Comparison of ENCODE assay signal across 29 cellular contexts in genomic region chr2:65317841-65318240, GRCh38.
"Had no signal": no experiment of that assay in that cellular context is flagged by ENCODE, and none has a peak within 500 bp of the region (broad histone marks: within the 10 kb centered on the region; RNA-seq: fewer than 3 reads in every experiment).

No MANE protein-coding gene starts in this region.

- H3K4me1 ChIP-seq: lower lobe of right lung had no signal

- H3K27me3 Mint-ChIP-seq: activated CD4-positive, alpha-beta T cell treated with anti-CD3 and anti-CD28 coated beads, Interleukin-2, amount 10 ng/mL, durations not matched to agents 24 days and 14 days; activated naive CD4-positive, alpha-beta T cell treated with anti-CD3 and anti-CD28 coated beads, Interleukin-2, amount 50 U/mL, for 24 hours; activated naive CD8-positive, alpha-beta T cell treated with anti-CD3 and anti-CD28 coated beads, Interleukin-2, amount 50 U/mL, for 24 hours; effector memory CD8-positive, alpha-beta T cell had no signal

- H3K27ac ChIP-seq: cardiac muscle cell, left lung, lower lobe of right lung, tibial nerve, WERI-Rb-1 had no signal

- H3K4me3 ChIP-seq: cardiac muscle cell, heart right ventricle, left lung, lower lobe of right lung, tibial nerve had no signal

- H3K9me3 ChIP-seq: heart right ventricle, left lung, lower lobe of right lung, tibial nerve had no signal

- H3K4me3 Mint-ChIP-seq: activated CD4-positive, alpha-beta T cell treated with anti-CD3 and anti-CD28 coated beads, Interleukin-2, amount 10 ng/mL, durations not matched to agents 24 days and 14 days; activated CD8-positive, alpha-beta memory T cell treated with anti-CD3 and anti-CD28 coated beads, Interleukin-2, amount 10 ng/mL, durations not matched to agents 7 days and 5 days; activated CD8-positive, alpha-beta T cell treated with anti-CD3 and anti-CD28 coated beads, Interleukin-2, amount 10 ng/mL, durations not matched to agents 7 days and 5 days; activated naive CD4-positive, alpha-beta T cell treated with anti-CD3 and anti-CD28 coated beads, Interleukin-2, amount 50 U/mL, for 24 hours; activated naive CD8-positive, alpha-beta T cell treated with anti-CD3 and anti-CD28 coated beads, Interleukin-2, amount 50 U/mL, for 24 hours; effector memory CD8-positive, alpha-beta T cell; natural killer cell; T-helper 1 cell treated with Interleukin-12 subunit alpha and Interleukin-12 subunit beta and Interleukin-4 antibody, amounts not matched to agents 30 μg/mL and 1 μg/mL, for 36 hours had no signal

- H3K27ac Mint-ChIP-seq: activated CD4-positive, alpha-beta T cell treated with anti-CD3 and anti-CD28 coated beads, Interleukin-2, amount 10 ng/mL, durations not matched to agents 24 days and 14 days; activated CD8-positive, alpha-beta memory T cell treated with anti-CD3 and anti-CD28 coated beads, Interleukin-2, amount 10 ng/mL, durations not matched to agents 7 days and 5 days; activated CD8-positive, alpha-beta T cell treated with anti-CD3 and anti-CD28 coated beads, Interleukin-2, amount 10 ng/mL, durations not matched to agents 7 days and 5 days; activated naive CD4-positive, alpha-beta T cell treated with anti-CD3 and anti-CD28 coated beads, Interleukin-2, amount 50 U/mL, for 24 hours; activated naive CD8-positive, alpha-beta T cell treated with anti-CD3 and anti-CD28 coated beads, Interleukin-2, amount 50 U/mL, for 24 hours; activated T-helper 2 cell treated with anti-CD3 and anti-CD28 coated beads, Interferon-gamma antibody, Interleukin-2, Interleukin-4, amounts not matched to agents 10 μg/mL and 5 μg/mL and 100 μg/mL, durations not matched to agents 14 hours and 24 hours and 36 hours; effector memory CD8-positive, alpha-beta T cell; natural killer cell; T-helper 1 cell treated with Interleukin-12 subunit alpha and Interleukin-12 subunit beta and Interleukin-4 antibody, amounts not matched to agents 30 μg/mL and 1 μg/mL, for 36 hours had no signal

- ATAC-seq: activated CD4-positive, CD25-positive, alpha-beta regulatory T cell treated with anti-CD3 and anti-CD28 coated beads, Interleukin-2, amount 50 U/mL, for 24 hours; activated CD8-positive, alpha-beta memory T cell treated with anti-CD3 and anti-CD28 coated beads, Interleukin-2, amount 10 ng/mL, durations not matched to agents 7 days and 5 days; activated CD8-positive, alpha-beta T cell treated with anti-CD3 and anti-CD28 coated beads, Interleukin-2, amount 10 ng/mL, durations not matched to agents 7 days and 5 days; activated naive CD8-positive, alpha-beta T cell treated with anti-CD3 and anti-CD28 coated beads, Interleukin-2, amount 50 U/mL, for 24 hours; effector memory CD8-positive, alpha-beta T cell; esophagus mucosa; heart right ventricle; left lung; lower lobe of right lung; natural killer cell; right cardiac atrium had no signal

- FAIRE-seq: TTC549 had no signal

- H3K9me3 Mint-ChIP-seq: activated naive CD4-positive, alpha-beta T cell treated with anti-CD3 and anti-CD28 coated beads, Interleukin-2, amount 50 U/mL, for 24 hours; activated naive CD8-positive, alpha-beta T cell treated with anti-CD3 and anti-CD28 coated beads, Interleukin-2, amount 50 U/mL, for 24 hours; activated T-helper 2 cell treated with anti-CD3 and anti-CD28 coated beads, Interferon-gamma antibody, Interleukin-2, Interleukin-4, amounts not matched to agents 10 μg/mL and 5 μg/mL and 100 μg/mL, durations not matched to agents 14 hours and 24 hours and 36 hours; effector memory CD8-positive, alpha-beta T cell; natural killer cell; T-helper 1 cell treated with Interleukin-12 subunit alpha and Interleukin-12 subunit beta and Interleukin-4 antibody, amounts not matched to agents 30 μg/mL and 1 μg/mL, for 36 hours had no signal

- DNase-seq: activated CD4-positive, alpha-beta T cell treated with anti-CD3 and anti-CD28 coated beads, Interleukin-2, amount 10 ng/mL, durations not matched to agents 24 days and 14 days; activated CD8-positive, alpha-beta T cell treated with anti-CD3 and anti-CD28 coated beads, Interleukin-2, amount 10 ng/mL, durations not matched to agents 7 days and 5 days; activated naive CD8-positive, alpha-beta T cell treated with anti-CD3 and anti-CD28 coated beads, Interleukin-2, amount 50 U/mL, for 24 hours; activated T-cell treated with anti-CD3 and anti-CD28 coated beads, Interleukin-2, amount 50 U/mL, for 48 hours; amygdala; cerebellar nuclear complex; cortex of kidney; effector memory CD8-positive, alpha-beta T cell; foreskin melanocyte; heart right ventricle; left lung; lower lobe of right lung; mesendoderm; natural killer cell; right cardiac atrium; stimulated activated CD4-positive, alpha-beta T cell treated with anti-CD3 and anti-CD28 coated beads, Interleukin-15, amount 100 ng/mL, for 24 hours; stimulated activated CD4-positive, alpha-beta T cell treated with anti-CD3 and anti-CD28 coated beads, Interleukin-2, amount 100 ng/mL, for 24 hours; stimulated activated naive CD4-positive, alpha-beta T cell; T-helper 9 cell; WERI-Rb-1 had no signal

- H3K27me3 ChIP-seq: cardiac muscle cell, heart right ventricle, left lung, tibial nerve had no signal
